Comparison of ENCODE assay signal across 14 cellular contexts in the genomic region with DNA sequence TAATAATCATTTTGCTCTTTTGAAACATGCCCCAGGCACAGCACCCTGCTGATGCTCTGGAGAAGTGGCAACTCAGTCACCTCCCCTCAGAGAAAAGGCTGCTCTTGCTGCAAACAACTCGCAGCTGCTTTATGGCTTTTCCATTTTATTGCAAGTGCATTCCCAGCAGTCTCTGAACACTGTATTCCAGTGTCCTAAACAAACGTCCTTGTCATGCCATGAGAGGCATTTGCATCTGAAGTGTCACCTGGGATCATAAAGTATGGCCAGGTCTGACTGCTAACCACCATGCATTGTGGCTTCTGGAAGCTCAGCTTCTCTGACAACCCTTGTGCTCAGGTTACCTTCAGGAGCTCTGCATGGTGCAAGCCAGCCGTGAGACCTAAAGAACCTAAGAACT.
"Had no signal": no experiment of that assay in that cellular context is flagged by ENCODE, and none has a peak within 500 bp of the region (broad histone marks: within the 10 kb centered on the region; RNA-seq: fewer than 3 reads in every experiment).

No MANE protein-coding gene starts in this region.

- H3K36me3 ChIP-seq: sigmoid colon had no signal

- DNase-seq: activated CD4-positive, alpha-beta T cell treated with anti-CD3 and anti-CD28 coated beads, Interleukin-2, amount 50 U/mL, for 4 hours; activated CD4-positive, CD25-positive, alpha-beta regulatory T cell treated with anti-CD3 and anti-CD28 coated beads, Interleukin-2, amount 50 U/mL, for 72 hours; activated gamma-delta T cell; activated naive CD8-positive, alpha-beta T cell treated with anti-CD3 and anti-CD28 coated beads for 36 hours; activated T-cell treated with anti-CD3 and anti-CD28 coated beads, Interleukin-2, amount 50 U/mL, for 4 hours; anterior cingulate cortex; cerebellar nuclear complex; effector memory CD8-positive, alpha-beta T cell; hippocampal formation; mesendoderm; psoas muscle; sigmoid colon; stimulated activated CD4-positive, alpha-beta T cell treated with anti-CD3 and anti-CD28 coated beads, Interleukin-12 subunit alpha, Interleukin-12 subunit beta, amount 100 ng/mL, for 4 hours; stimulated activated naive CD4-positive, alpha-beta T cell treated with Interleukin-2 at 50 U/mL for 16 hours had no signal

- H3K27ac ChIP-seq: psoas muscle, sigmoid colon had no signal

- H3K4me1 ChIP-seq: psoas muscle, sigmoid colon had no signal

- ATAC-seq: activated T-cell treated with anti-CD3 and anti-CD28 coated beads, Interleukin-2, amount 50 U/mL, for 4 hours; effector memory CD8-positive, alpha-beta T cell; psoas muscle had no signal

- H3K4me3 ChIP-seq: psoas muscle, sigmoid colon had no signal

- H3K9me3 ChIP-seq: psoas muscle, sigmoid colon had no signal

- H3K27me3 ChIP-seq: sigmoid colon had no signal
